Comparison of ENCODE assay signal across 26 cellular contexts in the genomic region with DNA sequence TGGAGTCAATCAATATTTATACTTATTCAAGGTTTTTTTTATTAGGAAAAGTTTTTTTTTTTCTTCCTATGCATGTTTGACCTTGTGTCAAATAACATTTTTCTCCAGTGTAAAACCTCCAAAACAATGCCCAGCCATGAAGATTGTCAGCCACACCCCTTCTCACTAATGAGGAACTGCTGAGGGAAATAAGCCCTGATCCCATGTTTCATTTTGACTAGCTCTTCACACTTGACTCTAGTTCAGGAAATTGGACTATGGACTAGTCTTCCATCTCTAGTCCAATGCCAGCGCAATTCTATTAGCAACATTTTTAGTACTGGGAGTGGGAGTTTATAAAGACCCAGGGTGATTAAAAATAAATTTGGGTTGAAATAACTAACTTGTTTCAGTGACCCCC.
DNase-seq lines count a peak whose midpoint lies in the region; ATAC-seq and TF ChIP-seq lines count a peak whose summit lies in the region.
"Had no signal": no experiment of that assay in that cellular context is flagged by ENCODE, and none has a peak within 500 bp of the region (broad histone marks: within the 10 kb centered on the region; RNA-seq: fewer than 3 reads in every experiment).

No MANE protein-coding gene starts in this region.

- DNase-seq in Ammon's horn (ENCODE audit: low spot score): peak; percentile 34
- peak; percentile 91 for DNase-seq in MV-4-11 (lab: John Stamatoyannopoulos, UW)
- DNase-seq in SKM-1 treated with dmso at 0.1 percent for 144 hours (lab: John Stamatoyannopoulos, UW; ENCODE audit: unreplicated experiment): peak; percentile 10
- DNase-seq in left lobe of liver (ENCODE audit: low spot score): no peak
- no peak for DNase-seq in esophagus squamous epithelium (lab: John Stamatoyannopoulos, UW)
- DNase-seq in NCI-H187 (lab: John Stamatoyannopoulos, UW): no peak
- no peak for DNase-seq in kidney tubule cell (ENCODE audit: low spot score)
- DNase-seq: activated CD4-positive, alpha-beta T cell treated with anti-CD3 and anti-CD28 coated beads for 48 hours; anterior cingulate cortex; CD4-positive, alpha-beta T cell; DMS79 treated with DMSO at 0.1 percent for 48 hours; HFFc6; KBM-7; mesendoderm; NCI-H1417 treated with DMSO at 0.1 percent for 48 hours; NCI-H2081 treated with DMSO at 0.1 percent for 48 hours; NCI-H345; NCI-H69; pancreas; retina; SK-N-SH; stimulated activated naive CD4-positive, alpha-beta T cell; upper lobe of left lung had no signal

- H3K4me3 ChIP-seq in esophagus squamous epithelium: no peak overlapping the region
- H3K4me3 ChIP-seq: breast epithelium, pancreas, skin epidermis, upper lobe of left lung had no signal

- no peaks in the 10 kb centered on the region for H3K27me3 ChIP-seq in esophagus squamous epithelium
- H3K27me3 ChIP-seq: breast epithelium, pancreas, upper lobe of left lung had no signal

- TF ChIP-seq CTCF in esophagus squamous epithelium (IDR thresholded peaks at IDR 0.05): no peak

- intact Hi-C loops in esophagus squamous epithelium (cut with DNase I): no loop called here

- ATAC-seq in left lobe of liver (peak; percentile 36), GM18520 (IDR thresholded peaks at IDR 0.05; ENCODE audit: unreplicated experiment) (no peak)

- H3K27ac ChIP-seq in esophagus squamous epithelium: peak overlapping the region in 2 of 4 donors; percentile 56 to 66
- H3K27ac ChIP-seq: breast epithelium, pancreas, upper lobe of left lung had no signal

- H3K9me3 ChIP-seq in esophagus squamous epithelium: no peaks in the 10 kb centered on the region
- H3K9me3 ChIP-seq: breast epithelium, pancreas, SK-N-SH, upper lobe of left lung had no signal

- H3K36me3 ChIP-seq in esophagus squamous epithelium: no peaks in the 10 kb centered on the region
- H3K36me3 ChIP-seq: breast epithelium, pancreas, upper lobe of left lung had no signal

- peaks cover 0 to 33% (median 3%) of the 10 kb centered on the region in 3 donors for H3K4me1 ChIP-seq in esophagus squamous epithelium
- H3K4me1 ChIP-seq: breast epithelium, pancreas, upper lobe of left lung had no signal

- 89 to 100% methylated on average over 1 of the region's 1 CpG for WGBS in esophagus squamous epithelium, 2 donors

- TF ChIP-seq POLR2A in esophagus squamous epithelium (IDR thresholded peaks at IDR 0.05): no peak

Comparison
In these comparisons a context has a peak if more than half of its experiments do, and no peak if none do; other contexts are left out.
1. DNase-seq: peak in Ammon's horn (single experiment), MV-4-11 (single experiment) and SKM-1 treated with dmso at 0.1 percent for 144 hours (single experiment); none in left lobe of liver (single experiment), esophagus squamous epithelium (single experiment), NCI-H187 (0 of 2) and kidney tubule cell (single experiment).